1 cellular context compared by ENCODE assay signal in the genomic region with DNA sequence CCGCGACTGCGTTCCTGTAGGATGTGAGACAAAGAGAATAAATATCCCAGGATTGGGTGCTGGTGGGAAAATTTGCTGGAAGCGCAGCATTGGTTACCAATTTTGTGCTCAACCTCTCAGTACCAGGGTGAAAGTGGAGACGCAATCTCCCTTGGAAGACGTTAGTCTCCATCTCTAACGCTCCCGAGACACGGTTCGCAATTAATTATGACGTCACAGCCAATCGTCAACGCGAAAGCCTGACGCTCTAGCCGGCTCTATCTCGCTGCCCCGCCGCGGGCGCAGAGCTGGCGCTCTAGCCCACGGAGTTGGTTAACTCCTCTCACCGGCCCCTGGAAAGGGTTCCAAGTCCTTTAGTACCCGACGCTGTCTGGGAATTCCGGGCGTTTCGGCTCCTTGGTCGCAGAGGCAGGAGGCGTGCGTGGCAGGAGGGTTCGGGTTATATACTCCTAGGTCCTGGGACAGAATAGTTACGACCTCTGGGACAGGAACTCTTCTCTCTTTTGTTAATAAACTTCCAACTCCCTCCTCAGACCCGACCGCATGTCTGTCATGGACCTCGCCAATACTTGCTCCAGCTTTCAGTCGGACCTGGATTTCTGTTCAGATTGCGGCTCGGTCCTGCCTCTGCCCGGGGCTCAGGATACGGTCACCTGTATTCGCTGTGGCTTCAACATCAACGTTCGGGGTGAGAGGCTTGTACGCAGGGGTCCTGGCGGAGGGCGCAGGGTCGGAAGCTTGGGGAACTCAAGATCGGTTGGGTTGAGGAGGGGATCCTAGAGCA.
A peak's percentile ranks its signal among the peaks of the same experiment; 100 is the strongest.
TF ChIP-seq lines count a peak whose summit lies in the region.

A gene with protein sequence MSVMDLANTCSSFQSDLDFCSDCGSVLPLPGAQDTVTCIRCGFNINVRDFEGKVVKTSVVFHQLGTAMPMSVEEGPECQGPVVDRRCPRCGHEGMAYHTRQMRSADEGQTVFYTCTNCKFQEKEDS (plus strand): TSS at position 284 of the 784 bp plus-strand sequence. CDS start 260 bp downstream, at position 544.

TF ChIP-seq in K562, 482 proteins besides CTCF, POLR2A, EP300 and RAD21 (continued from another document and continues in another):
- TF ChIP-seq, protein P1, sequence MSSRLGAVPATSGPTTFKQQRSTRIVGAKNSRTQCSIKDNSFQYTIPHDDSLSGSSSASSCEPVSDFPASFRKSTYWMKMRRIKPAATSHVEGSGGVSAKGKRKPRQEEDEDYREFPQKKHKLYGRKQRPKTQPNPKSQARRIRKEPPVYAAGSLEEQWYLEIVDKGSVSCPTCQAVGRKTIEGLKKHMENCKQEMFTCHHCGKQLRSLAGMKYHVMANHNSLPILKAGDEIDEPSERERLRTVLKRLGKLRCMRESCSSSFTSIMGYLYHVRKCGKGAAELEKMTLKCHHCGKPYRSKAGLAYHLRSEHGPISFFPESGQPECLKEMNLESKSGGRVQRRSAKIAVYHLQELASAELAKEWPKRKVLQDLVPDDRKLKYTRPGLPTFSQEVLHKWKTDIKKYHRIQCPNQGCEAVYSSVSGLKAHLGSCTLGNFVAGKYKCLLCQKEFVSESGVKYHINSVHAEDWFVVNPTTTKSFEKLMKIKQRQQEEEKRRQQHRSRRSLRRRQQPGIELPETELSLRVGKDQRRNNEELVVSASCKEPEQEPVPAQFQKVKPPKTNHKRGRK (tag; IDR thresholded peaks at IDR 0.05), result no peak
- TF ChIP-seq ZNF75A (CRISPR knock-in tag; IDR thresholded peaks at IDR 0.05), result no peak
- TF ChIP-seq GTF2F1 (IDR thresholded peaks at IDR 0.05; ENCODE audit: low read depth, low read length), result peak; percentile 89
- peak; percentile 94 for TF ChIP-seq MBD2 (IDR thresholded peaks at IDR 0.05; ENCODE audit: borderline replicate concordance, low read depth)
- no peak for TF ChIP-seq FUS (optimal IDR thresholded peaks at IDR 0.05; ENCODE audit: low read depth, low read length)
- TF ChIP-seq, protein P2, sequence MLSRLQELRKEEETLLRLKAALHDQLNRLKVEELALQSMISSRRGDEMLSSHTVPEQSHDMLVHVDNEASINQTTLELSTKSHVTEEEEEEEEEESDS (CRISPR knock-in tag; IDR thresholded peaks at IDR 0.05), result no peak
- peak; percentile 58 for TF ChIP-seq NFIC (IDR thresholded peaks at IDR 0.05)
- TF ChIP-seq, protein P3, sequence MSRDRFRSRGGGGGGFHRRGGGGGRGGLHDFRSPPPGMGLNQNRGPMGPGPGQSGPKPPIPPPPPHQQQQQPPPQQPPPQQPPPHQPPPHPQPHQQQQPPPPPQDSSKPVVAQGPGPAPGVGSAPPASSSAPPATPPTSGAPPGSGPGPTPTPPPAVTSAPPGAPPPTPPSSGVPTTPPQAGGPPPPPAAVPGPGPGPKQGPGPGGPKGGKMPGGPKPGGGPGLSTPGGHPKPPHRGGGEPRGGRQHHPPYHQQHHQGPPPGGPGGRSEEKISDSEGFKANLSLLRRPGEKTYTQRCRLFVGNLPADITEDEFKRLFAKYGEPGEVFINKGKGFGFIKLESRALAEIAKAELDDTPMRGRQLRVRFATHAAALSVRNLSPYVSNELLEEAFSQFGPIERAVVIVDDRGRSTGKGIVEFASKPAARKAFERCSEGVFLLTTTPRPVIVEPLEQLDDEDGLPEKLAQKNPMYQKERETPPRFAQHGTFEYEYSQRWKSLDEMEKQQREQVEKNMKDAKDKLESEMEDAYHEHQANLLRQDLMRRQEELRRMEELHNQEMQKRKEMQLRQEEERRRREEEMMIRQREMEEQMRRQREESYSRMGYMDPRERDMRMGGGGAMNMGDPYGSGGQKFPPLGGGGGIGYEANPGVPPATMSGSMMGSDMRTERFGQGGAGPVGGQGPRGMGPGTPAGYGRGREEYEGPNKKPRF (IDR thresholded peaks at IDR 0.05; ENCODE audit: low read depth, low read length), result no peak
- TF ChIP-seq NCOA1 (IDR thresholded peaks at IDR 0.05; ENCODE audit: low read depth), result no peak
- peak; percentile 46 for TF ChIP-seq BHLHE40 (IDR thresholded peaks at IDR 0.05; ENCODE audit: low read length)
- no peak for TF ChIP-seq PCBP2 (IDR thresholded peaks at IDR 0.05; ENCODE audit: low read depth, low read length, poor library complexity, severe bottlenecking)
- TF ChIP-seq XRCC4 (IDR thresholded peaks at IDR 0.05; ENCODE audit: extremely low read depth, insufficient read depth, insufficient read length), result no peak
- TF ChIP-seq POLR2AphosphoS2 (IDR thresholded peaks at IDR 0.05; ENCODE audit: low read length), result 0 out of 2 replicates have a peak, but pooled peaks have one; percentile 54
- peak; percentile 91 for TF ChIP-seq JUN (IDR thresholded peaks at IDR 0.05; ENCODE audit: borderline replicate concordance, low read depth, low read length)
- no peak for TF ChIP-seq JUN (CRISPR knock-in tag; IDR thresholded peaks at IDR 0.05; ENCODE audit: borderline replicate concordance)
- TF ChIP-seq RB1 (IDR thresholded peaks at IDR 0.05; ENCODE audit: low read depth), result peak; percentile 85
- 0 out of 2 replicates have a peak, but pooled peaks have one; percentile 44 for TF ChIP-seq BMI1 (IDR thresholded peaks at IDR 0.05; ENCODE audit: low read length)
- TF ChIP-seq, protein P4, sequence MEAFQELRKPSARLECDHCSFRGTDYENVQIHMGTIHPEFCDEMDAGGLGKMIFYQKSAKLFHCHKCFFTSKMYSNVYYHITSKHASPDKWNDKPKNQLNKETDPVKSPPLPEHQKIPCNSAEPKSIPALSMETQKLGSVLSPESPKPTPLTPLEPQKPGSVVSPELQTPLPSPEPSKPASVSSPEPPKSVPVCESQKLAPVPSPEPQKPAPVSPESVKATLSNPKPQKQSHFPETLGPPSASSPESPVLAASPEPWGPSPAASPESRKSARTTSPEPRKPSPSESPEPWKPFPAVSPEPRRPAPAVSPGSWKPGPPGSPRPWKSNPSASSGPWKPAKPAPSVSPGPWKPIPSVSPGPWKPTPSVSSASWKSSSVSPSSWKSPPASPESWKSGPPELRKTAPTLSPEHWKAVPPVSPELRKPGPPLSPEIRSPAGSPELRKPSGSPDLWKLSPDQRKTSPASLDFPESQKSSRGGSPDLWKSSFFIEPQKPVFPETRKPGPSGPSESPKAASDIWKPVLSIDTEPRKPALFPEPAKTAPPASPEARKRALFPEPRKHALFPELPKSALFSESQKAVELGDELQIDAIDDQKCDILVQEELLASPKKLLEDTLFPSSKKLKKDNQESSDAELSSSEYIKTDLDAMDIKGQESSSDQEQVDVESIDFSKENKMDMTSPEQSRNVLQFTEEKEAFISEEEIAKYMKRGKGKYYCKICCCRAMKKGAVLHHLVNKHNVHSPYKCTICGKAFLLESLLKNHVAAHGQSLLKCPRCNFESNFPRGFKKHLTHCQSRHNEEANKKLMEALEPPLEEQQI (IDR thresholded peaks at IDR 0.05), result no peak
- no peak for TF ChIP-seq BRF1 (IDR thresholded peaks at IDR 0.05; ENCODE audit: borderline replicate concordance, extremely low read depth, insufficient read length)
- TF ChIP-seq, protein P5, sequence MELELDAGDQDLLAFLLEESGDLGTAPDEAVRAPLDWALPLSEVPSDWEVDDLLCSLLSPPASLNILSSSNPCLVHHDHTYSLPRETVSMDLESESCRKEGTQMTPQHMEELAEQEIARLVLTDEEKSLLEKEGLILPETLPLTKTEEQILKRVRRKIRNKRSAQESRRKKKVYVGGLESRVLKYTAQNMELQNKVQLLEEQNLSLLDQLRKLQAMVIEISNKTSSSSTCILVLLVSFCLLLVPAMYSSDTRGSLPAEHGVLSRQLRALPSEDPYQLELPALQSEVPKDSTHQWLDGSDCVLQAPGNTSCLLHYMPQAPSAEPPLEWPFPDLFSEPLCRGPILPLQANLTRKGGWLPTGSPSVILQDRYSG (tag; conservative IDR thresholded peaks at IDR 0.05; ENCODE audit: low read depth), result no peak
- TF ChIP-seq, protein P6, sequence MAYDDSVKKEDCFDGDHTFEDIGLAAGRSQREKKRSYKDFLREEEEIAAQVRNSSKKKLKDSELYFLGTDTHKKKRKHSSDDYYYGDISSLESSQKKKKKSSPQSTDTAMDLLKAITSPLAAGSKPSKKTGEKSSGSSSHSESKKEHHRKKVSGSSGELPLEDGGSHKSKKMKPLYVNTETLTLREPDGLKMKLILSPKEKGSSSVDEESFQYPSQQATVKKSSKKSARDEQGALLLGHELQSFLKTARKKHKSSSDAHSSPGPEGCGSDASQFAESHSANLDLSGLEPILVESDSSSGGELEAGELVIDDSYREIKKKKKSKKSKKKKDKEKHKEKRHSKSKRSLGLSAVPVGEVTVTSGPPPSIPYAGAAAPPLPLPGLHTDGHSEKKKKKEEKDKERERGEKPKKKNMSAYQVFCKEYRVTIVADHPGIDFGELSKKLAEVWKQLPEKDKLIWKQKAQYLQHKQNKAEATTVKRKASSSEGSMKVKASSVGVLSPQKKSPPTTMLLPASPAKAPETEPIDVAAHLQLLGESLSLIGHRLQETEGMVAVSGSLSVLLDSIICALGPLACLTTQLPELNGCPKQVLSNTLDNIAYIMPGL (CRISPR knock-in tag; IDR thresholded peaks at IDR 0.05), result peak; percentile 23; the same call in 1 of the 2 replicates
- TF ChIP-seq CXXC5 (CRISPR knock-in tag; IDR thresholded peaks at IDR 0.05), result peak; percentile 96
- TF ChIP-seq POLR3G (IDR thresholded peaks at IDR 0.05; ENCODE audit: extremely low read depth, insufficient read length, insufficient replicate concordance), result no peak
- no peak for TF ChIP-seq ZNF3 (CRISPR knock-in tag; IDR thresholded peaks at IDR 0.05)
- TF ChIP-seq ZNF707 (CRISPR knock-in tag; conservative IDR thresholded peaks at IDR 0.05), result no peak
- TF ChIP-seq MAFF (IDR thresholded peaks at IDR 0.05; ENCODE audit: low read length), result no peak
- no peak for TF ChIP-seq ASH1L (IDR thresholded peaks at IDR 0.05; ENCODE audit: borderline replicate concordance, low read depth, partially characterized antibody)
- peak; percentile 13 for TF ChIP-seq ZFP36 (IDR thresholded peaks at IDR 0.05; ENCODE audit: low read depth, low read length, partially characterized antibody)
- TF ChIP-seq, protein P7, sequence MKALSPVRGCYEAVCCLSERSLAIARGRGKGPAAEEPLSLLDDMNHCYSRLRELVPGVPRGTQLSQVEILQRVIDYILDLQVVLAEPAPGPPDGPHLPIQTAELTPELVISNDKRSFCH (CRISPR knock-in tag; IDR thresholded peaks at IDR 0.05), result no peak
- TF ChIP-seq, protein P7 (tag; IDR thresholded peaks at IDR 0.05), result peak; percentile 29; the same call in 1 of the 2 replicates
- no peak for TF ChIP-seq PURB (CRISPR knock-in tag; IDR thresholded peaks at IDR 0.05; ENCODE audit: low read depth)
- TF ChIP-seq PRMT5 (CRISPR knock-in tag; IDR thresholded peaks at IDR 0.05), result no peak
- no peak for TF ChIP-seq SREBF2 (CRISPR knock-in tag; IDR thresholded peaks at IDR 0.05)
- TF ChIP-seq, protein P8, sequence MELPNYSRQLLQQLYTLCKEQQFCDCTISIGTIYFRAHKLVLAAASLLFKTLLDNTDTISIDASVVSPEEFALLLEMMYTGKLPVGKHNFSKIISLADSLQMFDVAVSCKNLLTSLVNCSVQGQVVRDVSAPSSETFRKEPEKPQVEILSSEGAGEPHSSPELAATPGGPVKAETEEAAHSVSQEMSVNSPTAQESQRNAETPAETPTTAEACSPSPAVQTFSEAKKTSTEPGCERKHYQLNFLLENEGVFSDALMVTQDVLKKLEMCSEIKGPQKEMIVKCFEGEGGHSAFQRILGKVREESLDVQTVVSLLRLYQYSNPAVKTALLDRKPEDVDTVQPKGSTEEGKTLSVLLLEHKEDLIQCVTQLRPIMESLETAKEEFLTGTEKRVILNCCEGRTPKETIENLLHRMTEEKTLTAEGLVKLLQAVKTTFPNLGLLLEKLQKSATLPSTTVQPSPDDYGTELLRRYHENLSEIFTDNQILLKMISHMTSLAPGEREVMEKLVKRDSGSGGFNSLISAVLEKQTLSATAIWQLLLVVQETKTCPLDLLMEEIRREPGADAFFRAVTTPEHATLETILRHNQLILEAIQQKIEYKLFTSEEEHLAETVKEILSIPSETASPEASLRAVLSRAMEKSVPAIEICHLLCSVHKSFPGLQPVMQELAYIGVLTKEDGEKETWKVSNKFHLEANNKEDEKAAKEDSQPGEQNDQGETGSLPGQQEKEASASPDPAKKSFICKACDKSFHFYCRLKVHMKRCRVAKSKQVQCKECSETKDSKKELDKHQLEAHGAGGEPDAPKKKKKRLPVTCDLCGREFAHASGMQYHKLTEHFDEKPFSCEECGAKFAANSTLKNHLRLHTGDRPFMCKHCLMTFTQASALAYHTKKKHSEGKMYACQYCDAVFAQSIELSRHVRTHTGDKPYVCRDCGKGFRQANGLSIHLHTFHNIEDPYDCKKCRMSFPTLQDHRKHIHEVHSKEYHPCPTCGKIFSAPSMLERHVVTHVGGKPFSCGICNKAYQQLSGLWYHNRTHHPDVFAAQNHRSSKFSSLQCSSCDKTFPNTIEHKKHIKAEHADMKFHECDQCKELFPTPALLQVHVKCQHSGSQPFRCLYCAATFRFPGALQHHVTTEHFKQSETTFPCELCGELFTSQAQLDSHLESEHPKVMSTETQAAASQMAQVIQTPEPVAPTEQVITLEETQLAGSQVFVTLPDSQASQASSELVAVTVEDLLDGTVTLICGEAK (IDR thresholded peaks at IDR 0.05), result no peak
- TF ChIP-seq, protein P8 (CRISPR knock-in tag; IDR thresholded peaks at IDR 0.05), result no peak
- TF ChIP-seq BRCA1 (IDR thresholded peaks at IDR 0.05), result no peak
- no peak for TF ChIP-seq BRCA1 (CRISPR knock-in tag; IDR thresholded peaks at IDR 0.05)
- no peak for TF ChIP-seq KLF10 (CRISPR knock-in tag; IDR thresholded peaks at IDR 0.05)
- no peak for TF ChIP-seq ZNF584 (CRISPR knock-in tag; IDR thresholded peaks at IDR 0.05; ENCODE audit: low read depth)
